Comparison of ENCODE assay signal across 27 cellular contexts in the genomic region with DNA sequence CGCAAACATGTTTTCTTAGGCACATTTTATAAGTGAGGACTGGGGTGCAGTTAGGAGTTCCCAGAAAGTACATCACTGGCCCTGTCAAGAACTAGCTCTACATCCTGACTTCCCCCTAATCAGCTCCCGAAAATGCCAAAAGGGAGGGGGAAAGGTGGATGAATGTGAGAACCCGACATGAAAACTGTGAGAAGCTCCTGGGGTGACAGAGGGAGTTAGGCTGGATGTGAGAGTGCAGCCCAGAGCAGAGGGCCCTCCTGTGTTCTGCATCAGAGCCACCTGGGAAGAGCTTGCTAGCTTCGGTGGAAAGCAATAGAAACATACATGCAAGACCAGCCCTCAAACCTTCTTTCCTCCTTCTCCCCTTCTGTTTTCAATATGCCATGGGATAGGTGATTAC.
"Had no signal": no experiment of that assay in that cellular context is flagged by ENCODE, and none has a peak within 500 bp of the region (broad histone marks: within the 10 kb centered on the region; RNA-seq: fewer than 3 reads in every experiment).

No MANE protein-coding gene starts in this region.

- DNase-seq: activated CD4-positive, alpha-beta memory T cell treated with anti-CD3 and anti-CD28 coated beads, Interleukin-2, amount 10 ng/mL, durations not matched to agents 7 days and 5 days; activated CD4-positive, alpha-beta T cell treated with anti-CD3 and anti-CD28 coated beads for 36 hours; activated CD4-positive, alpha-beta T cell treated with anti-CD3 and anti-CD28 coated beads, Interleukin-2, amount 50 U/mL, for 1 hour; activated gamma-delta T cell treated with Interleukin-2 at 50 U/mL for 16 hours; activated naive CD4-positive, alpha-beta T cell treated with anti-CD3 and anti-CD28 coated beads, Interleukin-2, amount 10 ng/mL, durations not matched to agents 7 days and 5 days; activated naive CD8-positive, alpha-beta T cell treated with anti-CD3 and anti-CD28 coated beads, Interleukin-2, amount 10 ng/mL, durations not matched to agents 7 days and 5 days; activated T-cell treated with anti-CD3 and anti-CD28 coated beads for 4 hours; activated T-cell treated with anti-CD3 and anti-CD28 coated beads, Interleukin-2, amount 50 U/mL, for 72 hours; adrenal gland; anterior cingulate cortex; NCI-H1092; NCI-H1436; NCI-H187 treated with DMSO at 0.1 percent for 48 hours; NCI-H2171; NCI-H446 treated with DMSO at 0.1 percent for 48 hours; NCI-H524 treated with DMSO at 0.1 percent for 48 hours; NK-92 treated with Interleukin-12 subunit alpha and Interleukin-12 subunit beta, amount 100 ng/mL, for 24 hours; OCI-M1; Peyer's patch; Right ventricle myocardium superior; SK-N-SH; T-helper 1 cell had no signal

- H3K27me3 ChIP-seq: adrenal gland, Peyer's patch, SJCRH30 had no signal

- H3K4me3 Mint-ChIP-seq: activated CD4-positive, alpha-beta memory T cell treated with anti-CD3 and anti-CD28 coated beads, Interleukin-2, amount 10 ng/mL, durations not matched to agents 7 days and 5 days; activated CD4-positive, alpha-beta T cell treated with anti-CD3 and anti-CD28 coated beads for 36 hours; activated naive CD4-positive, alpha-beta T cell treated with anti-CD3 and anti-CD28 coated beads, Interleukin-2, amount 10 ng/mL, durations not matched to agents 7 days and 5 days; activated naive CD8-positive, alpha-beta T cell treated with anti-CD3 and anti-CD28 coated beads, Interleukin-2, amount 10 ng/mL, durations not matched to agents 7 days and 5 days; activated T-cell treated with anti-CD3 and anti-CD28 coated beads, Interleukin-2, amount 50 U/mL, for 72 hours had no signal

- H3K4me1 Mint-ChIP-seq: activated CD4-positive, alpha-beta memory T cell treated with anti-CD3 and anti-CD28 coated beads, Interleukin-2, amount 10 ng/mL, durations not matched to agents 7 days and 5 days; activated CD4-positive, alpha-beta T cell treated with anti-CD3 and anti-CD28 coated beads for 36 hours; activated naive CD4-positive, alpha-beta T cell treated with anti-CD3 and anti-CD28 coated beads, Interleukin-2, amount 10 ng/mL, durations not matched to agents 7 days and 5 days; activated naive CD8-positive, alpha-beta T cell treated with anti-CD3 and anti-CD28 coated beads, Interleukin-2, amount 10 ng/mL, durations not matched to agents 7 days and 5 days had no signal

- ATAC-seq: activated CD4-positive, alpha-beta T cell treated with anti-CD3 and anti-CD28 coated beads for 36 hours; activated T-cell treated with anti-CD3 and anti-CD28 coated beads, Interleukin-2, amount 50 U/mL, for 72 hours had no signal

- H3K27ac Mint-ChIP-seq: activated CD4-positive, alpha-beta memory T cell treated with anti-CD3 and anti-CD28 coated beads, Interleukin-2, amount 10 ng/mL, durations not matched to agents 7 days and 5 days; activated CD4-positive, alpha-beta T cell treated with anti-CD3 and anti-CD28 coated beads for 36 hours; activated naive CD4-positive, alpha-beta T cell treated with anti-CD3 and anti-CD28 coated beads, Interleukin-2, amount 10 ng/mL, durations not matched to agents 7 days and 5 days; activated naive CD8-positive, alpha-beta T cell treated with anti-CD3 and anti-CD28 coated beads, Interleukin-2, amount 10 ng/mL, durations not matched to agents 7 days and 5 days; activated T-cell treated with anti-CD3 and anti-CD28 coated beads, Interleukin-2, amount 50 U/mL, for 72 hours; activated T-helper 2 cell treated with anti-CD3 and anti-CD28 coated beads, Interferon-gamma antibody, Interleukin-2, Interleukin-4, amounts not matched to agents 10 μg/mL and 5 μg/mL and 100 μg/mL, durations not matched to agents 14 hours and 24 hours and 36 hours had no signal

- H3K27ac ChIP-seq: adrenal gland, KMS-11, Peyer's patch, RWPE1, SJCRH30, VCaP had no signal

- H3K9me3 Mint-ChIP-seq: activated CD4-positive, alpha-beta memory T cell treated with anti-CD3 and anti-CD28 coated beads, Interleukin-2, amount 10 ng/mL, durations not matched to agents 7 days and 5 days; activated naive CD4-positive, alpha-beta T cell treated with anti-CD3 and anti-CD28 coated beads, Interleukin-2, amount 10 ng/mL, durations not matched to agents 7 days and 5 days; activated naive CD8-positive, alpha-beta T cell treated with anti-CD3 and anti-CD28 coated beads, Interleukin-2, amount 10 ng/mL, durations not matched to agents 7 days and 5 days; activated T-cell treated with anti-CD3 and anti-CD28 coated beads, Interleukin-2, amount 50 U/mL, for 72 hours; activated T-helper 2 cell treated with anti-CD3 and anti-CD28 coated beads, Interferon-gamma antibody, Interleukin-2, Interleukin-4, amounts not matched to agents 10 μg/mL and 5 μg/mL and 100 μg/mL, durations not matched to agents 14 hours and 24 hours and 36 hours had no signal

- H3K4me1 ChIP-seq: adrenal gland, Peyer's patch, SJCRH30 had no signal

- H3K9me3 ChIP-seq: adrenal gland, Peyer's patch, SJCRH30, SK-N-SH had no signal

- H3K36me3 ChIP-seq: adrenal gland, Peyer's patch, SJCRH30 had no signal

- H3K4me3 ChIP-seq: adrenal gland, Peyer's patch, SJCRH30 had no signal

- H3K36me3 Mint-ChIP-seq: activated naive CD4-positive, alpha-beta T cell treated with anti-CD3 and anti-CD28 coated beads, Interleukin-2, amount 10 ng/mL, durations not matched to agents 7 days and 5 days; activated naive CD8-positive, alpha-beta T cell treated with anti-CD3 and anti-CD28 coated beads, Interleukin-2, amount 10 ng/mL, durations not matched to agents 7 days and 5 days had no signal
